Comparison of ENCODE assay signal across 22 cellular contexts in the genomic region with DNA sequence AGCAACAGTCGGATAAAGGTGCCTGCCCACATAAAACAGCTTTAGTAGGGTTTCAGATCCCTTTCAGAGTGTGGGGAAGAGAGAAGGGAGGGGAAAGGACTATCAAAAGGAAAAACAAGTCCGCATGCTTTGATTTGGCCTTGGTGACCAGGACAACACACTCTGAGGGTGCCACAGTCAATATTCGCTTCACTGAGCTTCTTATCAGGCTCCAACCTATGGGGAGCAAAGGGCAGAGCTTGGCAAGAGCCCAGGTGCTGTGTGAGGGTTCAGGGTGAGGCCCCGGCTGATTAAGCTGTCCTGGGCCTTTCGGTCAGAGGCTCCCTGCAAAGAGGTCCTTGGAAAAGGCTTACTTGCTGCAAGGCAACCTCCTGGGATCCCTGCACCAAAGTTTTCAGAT.
DNase-seq lines count a peak whose midpoint lies in the region; ATAC-seq and TF ChIP-seq lines count a peak whose summit lies in the region.
"Had no signal": no experiment of that assay in that cellular context is flagged by ENCODE, and none has a peak within 500 bp of the region (broad histone marks: within the 10 kb centered on the region; RNA-seq: fewer than 3 reads in every experiment).

No MANE protein-coding gene starts in this region.

- no peaks in the 10 kb centered on the region for H3K9me3 Mint-ChIP-seq in nephron progenitor cell
- no peaks in the 10 kb centered on the region for H3K9me3 Mint-ChIP-seq in activated CD4-positive, alpha-beta T cell treated with anti-CD3 and anti-CD28 coated beads for 36 hours (ENCODE audit: low read depth)
- H3K9me3 Mint-ChIP-seq: activated naive CD4-positive, alpha-beta T cell treated with anti-CD3 and anti-CD28 coated beads, Interleukin-2, amount 50 U/mL, for 72 hours; activated T-cell treated with anti-CD3 and anti-CD28 coated beads, Interleukin-2, amount 50 U/mL, for 72 hours; T-helper 2 cell treated with Interferon-gamma antibody and Interleukin-4, amounts not matched to agents 5 μg/mL and 100 μg/mL, for 36 hours had no signal

- H3K4me1 Mint-ChIP-seq in nephron progenitor cell: peaks cover 81% of the 10 kb centered on the region
- peaks cover 5% of the 10 kb centered on the region for H3K4me1 Mint-ChIP-seq in activated CD4-positive, alpha-beta T cell treated with anti-CD3 and anti-CD28 coated beads for 36 hours

- H3K4me1 ChIP-seq in upper lobe of left lung: peaks cover 29 to 34% (median 31%) of the 10 kb centered on the region in 4 donors

- CTCF ChIA-PET in activated CD4-positive, alpha-beta T cell treated with anti-CD3 and anti-CD28 coated beads for 36 hours (lab: Charles Lee): no interaction called here

- H3K27ac Mint-ChIP-seq in nephron progenitor cell: peak overlapping the region; percentile 73
- no peak overlapping the region for H3K27ac Mint-ChIP-seq in activated CD4-positive, alpha-beta T cell treated with anti-CD3 and anti-CD28 coated beads for 36 hours
- H3K27ac Mint-ChIP-seq: activated naive CD4-positive, alpha-beta T cell treated with anti-CD3 and anti-CD28 coated beads, Interleukin-2, amount 50 U/mL, for 72 hours; activated T-cell treated with anti-CD3 and anti-CD28 coated beads, Interleukin-2, amount 50 U/mL, for 72 hours; T-helper 2 cell treated with Interferon-gamma antibody and Interleukin-4, amounts not matched to agents 5 μg/mL and 100 μg/mL, for 36 hours had no signal

- H3K27me3 Mint-ChIP-seq in nephron progenitor cell (ENCODE audit: low read depth, poor library complexity): peaks cover 14% of the 10 kb centered on the region
- peaks cover 2% of the 10 kb centered on the region for H3K27me3 Mint-ChIP-seq in activated CD4-positive, alpha-beta T cell treated with anti-CD3 and anti-CD28 coated beads for 36 hours

- no peak for TF ChIP-seq CTCF in nephron progenitor cell (IDR thresholded peaks at IDR 0.05)
- no peak for TF ChIP-seq CTCF in upper lobe of left lung (IDR thresholded peaks at IDR 0.05)
- no peak for TF ChIP-seq CTCF in WERI-Rb-1 (IDR thresholded peaks at IDR 0.05; ENCODE audit: low read depth, low read length)

- H3K9me3 ChIP-seq in upper lobe of left lung: no peaks in the 10 kb centered on the region
- no peaks in the 10 kb centered on the region for H3K9me3 ChIP-seq in WERI-Rb-1 (ENCODE audit: severe bottlenecking)
- H3K9me3 ChIP-seq: BE2C, heart right ventricle, SJCRH30, vagina had no signal

- POLR2A ChIA-PET in activated CD4-positive, alpha-beta T cell treated with anti-CD3 and anti-CD28 coated beads for 36 hours (lab: Charles Lee): no interaction called here

- H3K36me3 ChIP-seq in upper lobe of left lung (no peaks in the 10 kb centered on the region), WERI-Rb-1 (no peaks in the 10 kb centered on the region)
- H3K36me3 ChIP-seq: BE2C, heart right ventricle, SJCRH30, vagina had no signal

- TF ChIP-seq EP300 in upper lobe of left lung (IDR thresholded peaks at IDR 0.05): no peak

- intact Hi-C loops in left cardiac atrium (cut with DNase I) (no loop called here), cardiac septum (cut with DNase I) (no loop called here), left colon (cut with DNase I, micrococcal nuclease) (no loop called here)
- intact Hi-C loops in activated CD4-positive, alpha-beta T cell treated with anti-CD3 and anti-CD28 coated beads for 36 hours (cut with DNase I, micrococcal nuclease): no loop called here

- 71 to 74% methylated on average over 5 of the region's 5 CpGs for whole genome bisulfite sequencing in upper lobe of left lung, 2 donors

- no peak overlapping the region for H3K4me3 Mint-ChIP-seq in nephron progenitor cell
- H3K4me3 Mint-ChIP-seq in activated CD4-positive, alpha-beta T cell treated with anti-CD3 and anti-CD28 coated beads for 36 hours: no peak overlapping the region
- H3K4me3 Mint-ChIP-seq: activated T-cell treated with anti-CD3 and anti-CD28 coated beads, Interleukin-2, amount 50 U/mL, for 72 hours; T-helper 2 cell treated with Interferon-gamma antibody and Interleukin-4, amounts not matched to agents 5 μg/mL and 100 μg/mL, for 36 hours had no signal

- no peaks in the 10 kb centered on the region for H3K27me3 ChIP-seq in upper lobe of left lung
- H3K27me3 ChIP-seq in WERI-Rb-1 (ENCODE audit: insufficient read depth, low read depth, severe bottlenecking): no peaks in the 10 kb centered on the region
- H3K27me3 ChIP-seq: BE2C, heart right ventricle, SJCRH30, vagina had no signal

- DNase-seq in left cardiac atrium (peak; percentile 68), cardiac septum (ENCODE audit: low spot score) (no peak), left colon (peak; percentile 90 to 92), nephron progenitor cell (no peak), upper lobe of left lung (no peak), OCI-M1 (lab: John Stamatoyannopoulos, UW) (no peak), WERI-Rb-1 (no peak)
- DNase-seq in activated CD4-positive, alpha-beta T cell treated with anti-CD3 and anti-CD28 coated beads for 36 hours: no peak
- DNase-seq: activated CD4-positive, CD25-positive, alpha-beta regulatory T cell treated with anti-CD3 and anti-CD28 coated beads, Interleukin-2, amount 50 U/mL, for 72 hours; activated CD8-positive, alpha-beta memory T cell treated with anti-CD3 and anti-CD28 coated beads for 24 hours; activated T-cell treated with anti-CD3 and anti-CD28 coated beads, Interleukin-2, amount 50 U/mL, for 72 hours; BE2C; GDM1; HCEC 1CT; NCI-H1436 treated with DMSO at 0.1 percent for 48 hours; SJCRH30; stimulated activated CD4-positive, alpha-beta T cell treated with anti-CD3 and anti-CD28 coated beads, Interleukin-4, amount 100 ng/mL, for 4 hours had no signal

- H3K4me3 ChIP-seq in upper lobe of left lung: no peak overlapping the region
- no peak overlapping the region for H3K4me3 ChIP-seq in WERI-Rb-1 (ENCODE audit: low read depth, low read length)
- H3K4me3 ChIP-seq: heart right ventricle, SJCRH30, smooth muscle cell, vagina had no signal

- H3K36me3 Mint-ChIP-seq in nephron progenitor cell (ENCODE audit: low read depth): no peaks in the 10 kb centered on the region
- H3K36me3 Mint-ChIP-seq in activated CD4-positive, alpha-beta T cell treated with anti-CD3 and anti-CD28 coated beads for 36 hours (ENCODE audit: low read depth): no peaks in the 10 kb centered on the region
- H3K36me3 Mint-ChIP-seq: activated naive CD4-positive, alpha-beta T cell treated with anti-CD3 and anti-CD28 coated beads, Interleukin-2, amount 50 U/mL, for 72 hours had no signal

- peak in 1 of 2 donors; percentile 53 for ATAC-seq in left cardiac atrium
- ATAC-seq in left colon: peak; percentile 83
- no peak for ATAC-seq in upper lobe of left lung (ENCODE audit: low FRiP score in 2 of 2)
- ATAC-seq in activated CD4-positive, alpha-beta T cell treated with anti-CD3 and anti-CD28 coated beads for 36 hours: no peak
- ATAC-seq: activated naive CD4-positive, alpha-beta T cell treated with anti-CD3 and anti-CD28 coated beads, Interleukin-2, amount 50 U/mL, for 72 hours; activated T-cell treated with anti-CD3 and anti-CD28 coated beads, Interleukin-2, amount 50 U/mL, for 72 hours had no signal

- no peak for TF ChIP-seq POLR2A in upper lobe of left lung (IDR thresholded peaks at IDR 0.05)

- H3K27ac ChIP-seq in upper lobe of left lung (peak overlapping the region in 3 of 4 donors; percentile 21 to 61 (median 55)), WERI-Rb-1 (no peak overlapping the region)
- H3K27ac ChIP-seq: SJCRH30, vagina had no signal

Comparison
In these comparisons a context has a peak if more than half of its experiments do, and no peak if none do; other contexts are left out.
1. DNase-seq: peak in left cardiac atrium (single experiment) and left colon (2 of 2); none in cardiac septum (single experiment), nephron progenitor cell (single experiment), upper lobe of left lung (0 of 2), OCI-M1 (single experiment), WERI-Rb-1 (single experiment) and activated CD4-positive, alpha-beta T cell treated with anti-CD3 and anti-CD28 coated beads for 36 hours (single experiment).